In genomic region chr19:31351212-31352193, GRCh38 we compare ENCODE assay signal across 1 cellular context.
A peak's percentile ranks its signal among the peaks of the same experiment; 100 is the strongest.
TF ChIP-seq lines count a peak whose summit lies in the region.

No MANE protein-coding gene starts in this region.

TF ChIP-seq in HEK293, 187 proteins besides CTCF, POLR2A, EP300 and RAD21 (continued from another document):
- TF ChIP-seq ZBTB11 (tag by site-specific recombination; conservative IDR thresholded peaks at IDR 0.05; ENCODE audit: low read depth) (0 out of 2 replicates have a peak, but pooled peaks have one; percentile 0), SP2 (tag by site-specific recombination; IDR thresholded peaks at IDR 0.05) (no peak), IKZF3 (tag by site-specific recombination; IDR thresholded peaks at IDR 0.05) (peak; percentile 3; the same call in 1 of the 2 replicates), KLF17 (tag by site-specific recombination; IDR thresholded peaks at IDR 0.05) (no peak), ZNF843 (tag by site-specific recombination; IDR thresholded peaks at IDR 0.05) (peak; percentile 55; the same call in 1 of the 2 replicates), ZNF707 (tag by site-specific recombination; IDR thresholded peaks at IDR 0.05) (no peak), TCF7L2 (IDR thresholded peaks at IDR 0.05; ENCODE audit: borderline replicate concordance, low read depth, low read length) (peak; percentile 54; the same call in 1 of the 2 replicates), ZNF580 (tag by site-specific recombination; IDR thresholded peaks at IDR 0.05) (no peak), ZNF184 (tag by site-specific recombination; IDR thresholded peaks at IDR 0.05) (no peak), ZNF16 (tag by site-specific recombination; IDR thresholded peaks at IDR 0.05; ENCODE audit: low read depth) (no peak), ZNF398 (tag by site-specific recombination; IDR thresholded peaks at IDR 0.05) (0 out of 2 replicates have a peak, but pooled peaks have one; percentile 40), PATZ1 (tag by site-specific recombination; IDR thresholded peaks at IDR 0.05) (peak; percentile 58; the same call in 1 of the 2 replicates), HOXD13 (CRISPR knock-in tag; IDR thresholded peaks at IDR 0.05; ENCODE audit: borderline replicate concordance) (no peak), FEZF1 (tag by site-specific recombination; IDR thresholded peaks at IDR 0.05) (no peak), ZNF514 (tag by site-specific recombination; IDR thresholded peaks at IDR 0.05) (no peak), ZBTB8A (tag by site-specific recombination; IDR thresholded peaks at IDR 0.05) (peak; percentile 5), ZFP41 (tag by site-specific recombination; IDR thresholded peaks at IDR 0.05; ENCODE audit: borderline replicate concordance) (no peak), ZNF132 (tag by site-specific recombination; IDR thresholded peaks at IDR 0.05; ENCODE audit: borderline replicate concordance) (no peak), GLIS1 (tag by site-specific recombination; IDR thresholded peaks at IDR 0.05) (peak; percentile 73), ZNF629 (tag by site-specific recombination; IDR thresholded peaks at IDR 0.05) (0 out of 2 replicates have a peak, but pooled peaks have one; percentile 15), PRDM1 (tag by site-specific recombination; IDR thresholded peaks at IDR 0.05) (peak; percentile 81), ZNF449 (tag by site-specific recombination; IDR thresholded peaks at IDR 0.05) (0 out of 2 replicates have a peak, but pooled peaks have one; percentile 41), SALL2 (tag by site-specific recombination; IDR thresholded peaks at IDR 0.05; ENCODE audit: borderline replicate concordance) (no peak), ZNF157 (tag by site-specific recombination; IDR thresholded peaks at IDR 0.05) (no peak), ZNF140 (tag by site-specific recombination; IDR thresholded peaks at IDR 0.05) (no peak), ZNF692 (tag by site-specific recombination; IDR thresholded peaks at IDR 0.05) (peak; percentile 75; the same call in 1 of the 2 replicates), ZFP69B (tag by site-specific recombination; IDR thresholded peaks at IDR 0.05) (no peak; the same call in 1 of the 2 replicates)
